Comparison of ENCODE assay signal across 8 cellular contexts in genomic region chr9:70258692-70259511, GRCh38. TPM values are rescaled to one million over a fixed set of nuclear protein-coding genes. Genes with fewer than 3 reads are reported as not detected.
DNase-seq lines count a peak whose midpoint lies in the region; ATAC-seq, FAIRE-seq and TF ChIP-seq lines count a peak whose summit lies in the region.

Gene SMC5 (plus strand): TSS chr9:70258978. CDS start chr9:70259079, 101 bp downstream.

- H3K27me3 Mint-ChIP-seq in T-helper 2 cell treated with Interferon-gamma antibody and Interleukin-4, amounts not matched to agents 5 μg/mL and 100 μg/mL, for 36 hours (ENCODE audit: low read depth) = peaks cover 7% of the 10 kb centered on the region

- H3K4me3 ChIP-seq in ascending aorta (peak within 1 kb of the TSS; percentile 75 to 98), right cardiac atrium (ENCODE audit: low read length) (peak within 1 kb of the TSS; percentile 69)

- H3K36me3 ChIP-seq in ascending aorta = peaks cover 0 to 4% of the 10 kb centered on the region in 2 donors

- no peaks in the 10 kb centered on the region for H3K9me3 ChIP-seq in ascending aorta
- no peaks in the 10 kb centered on the region for H3K9me3 ChIP-seq in right cardiac atrium (ENCODE audit: control insufficient read depth, low read length)

- peak within 1 kb of the TSS; percentile 91 for H3K4me3 Mint-ChIP-seq in T-helper 2 cell treated with Interferon-gamma antibody and Interleukin-4, amounts not matched to agents 5 μg/mL and 100 μg/mL, for 36 hours

- H3K36me3 Mint-ChIP-seq in T-helper 2 cell treated with Interferon-gamma antibody and Interleukin-4, amounts not matched to agents 5 μg/mL and 100 μg/mL, for 36 hours (ENCODE audit: low read depth) = peaks cover 29% of the 10 kb centered on the region

- ATAC-seq in GM18508 (IDR thresholded peaks at IDR 0.05; ENCODE audit: insufficient read depth, unreplicated experiment) (peak; percentile 57), HG02981 (IDR thresholded peaks at IDR 0.05; ENCODE audit: unreplicated experiment) (peak; percentile 82), right cardiac atrium (peak; percentile 98)

- no peaks in the 10 kb centered on the region for H3K9me3 Mint-ChIP-seq in T-helper 2 cell treated with Interferon-gamma antibody and Interleukin-4, amounts not matched to agents 5 μg/mL and 100 μg/mL, for 36 hours

- TF ChIP-seq CTCF in ascending aorta (IDR thresholded peaks at IDR 0.05) = no peak

- H3K4me1 Mint-ChIP-seq in T-helper 2 cell treated with Interferon-gamma antibody and Interleukin-4, amounts not matched to agents 5 μg/mL and 100 μg/mL, for 36 hours (ENCODE audit: low read depth) = peaks cover 39% of the 10 kb centered on the region

- no peaks in the 10 kb centered on the region for H3K27me3 ChIP-seq in ascending aorta
- H3K27me3 ChIP-seq in right cardiac atrium (ENCODE audit: control insufficient read depth, insufficient read depth) = no peaks in the 10 kb centered on the region

- H3K27ac ChIP-seq in ascending aorta (peak within 1 kb of the TSS; percentile 84 to 96), right cardiac atrium (ENCODE audit: low read length) (peak within 1 kb of the TSS; percentile 87)

- intact Hi-C loops in ascending aorta (cut with DNase I) (loop anchor here (1.0 to 10.0 kb wide), 6 partner anchors 153 to 1646 kb away; partner anchors contain the start of gene KLF9), right cardiac atrium (cut with DNase I) (no loop called here)

- peak; percentile 97 for FAIRE-seq in urothelium cell line (lab: Jason Lieb, UNC)

- DNase-seq in NCI-H2029 (lab: John Stamatoyannopoulos, UW) = peak; percentile 87
- peak; percentile 90 for DNase-seq in T-helper 2 cell treated with Interferon-gamma antibody and Interleukin-4, amounts not matched to agents 5 μg/mL and 100 μg/mL, for 36 hours (ENCODE audit: low spot score)
- peak; percentile 47 to 96 for DNase-seq in ascending aorta (ENCODE audit: low spot score in 2 of 2)
- DNase-seq in right cardiac atrium = peak; percentile 92 to 97 (median 96)
- peak; percentile 58 for DNase-seq in pulmonary artery endothelial cell (ENCODE audit: low read depth, low spot score)
- DNase-seq in urothelium cell line (ENCODE audit: low spot score) = peak; percentile 94

- H3K4me1 ChIP-seq in ascending aorta = peaks cover 6 to 43% of the 10 kb centered on the region in 2 donors
- H3K4me1 ChIP-seq in right cardiac atrium (ENCODE audit: control insufficient read depth, insufficient read depth, low read length) = peaks cover 7% of the 10 kb centered on the region

- under 1% methylated on average over 75 of the region's 75 CpGs for WGBS in right cardiac atrium

- H3K27ac Mint-ChIP-seq in T-helper 2 cell treated with Interferon-gamma antibody and Interleukin-4, amounts not matched to agents 5 μg/mL and 100 μg/mL, for 36 hours = peak within 1 kb of the TSS; percentile 93

RNA-seq across cellular contexts. Expression of gene SMC5, which starts in this region (rescaled TPM):
- total RNA-seq in ascending aorta (13.9 TPM), right cardiac atrium (10 to 100 TPM; 15.4 to 24.4 (median 17.0) TPM), pulmonary artery endothelial cell (21.3 and 24.3 TPM in 2 replicates)
- polyA plus RNA-seq in right cardiac atrium = 7.7 TPM

Comparison
In these comparisons a context has a peak if more than half of its experiments do, and no peak if none do; other contexts are left out.
1. Peak in every context shown above with its lines: DNase-seq, ATAC-seq, H3K4me3 ChIP-seq and H3K27ac ChIP-seq.